In the genomic region with DNA sequence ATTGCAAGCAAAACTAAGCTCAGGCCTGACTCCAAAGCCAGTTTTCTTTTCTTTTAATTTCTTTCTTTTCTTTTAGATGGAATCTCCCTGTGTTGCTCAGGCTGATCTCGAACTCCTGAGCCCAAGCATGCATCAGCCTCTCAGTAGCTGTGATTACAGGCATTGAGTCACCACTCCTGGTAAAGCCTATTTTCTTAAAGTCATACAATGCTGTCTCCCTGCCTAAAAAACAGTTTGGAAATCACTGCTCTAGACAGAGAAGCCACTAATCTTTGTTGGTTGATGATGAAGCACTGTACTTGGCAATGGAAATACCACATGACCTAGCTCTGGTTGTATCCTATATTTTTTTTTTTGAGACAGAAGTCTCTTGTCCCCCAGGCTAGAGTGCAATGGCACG, we compare ENCODE assay signal across 16 cellular contexts. TPM values are rescaled to one million over a fixed set of nuclear protein-coding genes. Genes with fewer than 3 reads are reported as not detected.
A peak's percentile ranks its signal among the peaks of the same experiment; 100 is the strongest.
DNase-seq lines count a peak whose midpoint lies in the region; ATAC-seq and TF ChIP-seq lines count a peak whose summit lies in the region.
"Had no signal": no experiment of that assay in that cellular context is flagged by ENCODE, and none has a peak within 500 bp of the region (broad histone marks: within the 10 kb centered on the region; RNA-seq: fewer than 3 reads in every experiment).

No MANE protein-coding gene starts in this region.

- TF ChIP-seq CTCF in HEK293 (tag by site-specific recombination; IDR thresholded peaks at IDR 0.05) (no peak), fibroblast of the aortic adventitia (IDR thresholded peaks at IDR 0.05; ENCODE audit: insufficient read depth, low read length) (no peak)
- no peak for TF ChIP-seq CTCF in activated CD8-positive, alpha-beta T cell treated with anti-CD3 and anti-CD28 coated beads for 36 hours (IDR thresholded peaks at IDR 0.05)

- DNase-seq in amniotic epithelial cell (ENCODE audit: low read depth) (peak; percentile 95), fibroblast of the aortic adventitia (ENCODE audit: low read depth) (peak; percentile 80), substantia nigra (lab: John Stamatoyannopoulos, UW) (no peak), ecto neural progenitor cell (ENCODE audit: low spot score) (no peak), mucosa of gallbladder (ENCODE audit: low spot score) (no peak)
- no peak for DNase-seq in activated CD8-positive, alpha-beta T cell treated with anti-CD3 and anti-CD28 coated beads for 36 hours
- DNase-seq: activated CD4-positive, alpha-beta T cell treated with anti-CD3 and anti-CD28 coated beads for 1 hour; activated CD8-positive, alpha-beta memory T cell treated with anti-CD3 and anti-CD28 coated beads, Interleukin-2, amount 50 U/mL, for 48 hours; hippocampal formation; NCI-H2107; NCI-H82; stimulated activated CD4-positive, alpha-beta T cell treated with anti-CD3 and anti-CD28 coated beads, Interleukin-12 subunit alpha, Interleukin-12 subunit beta, amount 100 ng/mL, for 4 hours had no signal

- ATAC-seq in activated CD8-positive, alpha-beta T cell treated with anti-CD3 and anti-CD28 coated beads for 36 hours: no peak

- no peaks in the 10 kb centered on the region for H3K4me1 Mint-ChIP-seq in activated CD8-positive, alpha-beta T cell treated with anti-CD3 and anti-CD28 coated beads for 36 hours (ENCODE audit: low read depth)

- H3K4me3 ChIP-seq in HEK293 (ENCODE audit: low read depth, low read length): no peak overlapping the region
- no peak overlapping the region for H3K4me3 ChIP-seq in fibroblast of the aortic adventitia (ENCODE audit: low read depth, low read length)

- no peaks in the 10 kb centered on the region for H3K36me3 ChIP-seq in HEK293 (ENCODE audit: control insufficient read depth in 2 of 2, insufficient read depth in 1 of 2, low read length in 2 of 2)

- H3K9me3 Mint-ChIP-seq in activated CD8-positive, alpha-beta T cell treated with anti-CD3 and anti-CD28 coated beads for 36 hours: no peaks in the 10 kb centered on the region
- H3K9me3 Mint-ChIP-seq: activated naive CD4-positive, alpha-beta T cell treated with anti-CD3 and anti-CD28 coated beads, Interleukin-2, amount 50 U/mL, for 72 hours; stimulated activated naive CD8-positive, alpha-beta T cell treated with anti-CD3 and anti-CD28 coated beads, Interleukin-15, Interleukin-2, amounts not matched to agents 100 ng/mL and 50 ng/mL, for 24 hours; T-helper 1 cell treated with Interleukin-12 subunit alpha and Interleukin-12 subunit beta and Interleukin-4 antibody, amounts not matched to agents 30 μg/mL and 1 μg/mL, for 36 hours had no signal

- CTCF ChIA-PET in HEK293 (lab: Yijun Ruan, JAX): interaction anchor here (0.9 kb wide), 1 partner anchor 11 kb away, joined by 3 read pairs; no protein-coding TSS in a partner anchor
- CTCF ChIA-PET in activated CD8-positive, alpha-beta T cell treated with anti-CD3 and anti-CD28 coated beads for 36 hours (lab: Charles Lee): interaction anchor here (1.7 kb wide), 1 partner anchor 51 kb away, joined by 4 read pairs; no protein-coding TSS in a partner anchor

- H3K27ac Mint-ChIP-seq in activated CD8-positive, alpha-beta T cell treated with anti-CD3 and anti-CD28 coated beads for 36 hours: no peak overlapping the region
- H3K27ac Mint-ChIP-seq: activated naive CD4-positive, alpha-beta T cell treated with anti-CD3 and anti-CD28 coated beads, Interleukin-2, amount 50 U/mL, for 72 hours; stimulated activated naive CD8-positive, alpha-beta T cell treated with anti-CD3 and anti-CD28 coated beads, Interleukin-15, Interleukin-2, amounts not matched to agents 100 ng/mL and 50 ng/mL, for 24 hours; T-helper 1 cell treated with Interleukin-12 subunit alpha and Interleukin-12 subunit beta and Interleukin-4 antibody, amounts not matched to agents 30 μg/mL and 1 μg/mL, for 36 hours had no signal

- H3K4me1 ChIP-seq in HEK293 (ENCODE audit: control insufficient read depth, insufficient read depth, low read length): no peaks in the 10 kb centered on the region; the same call in 1 of the 2 replicates

- H3K27ac ChIP-seq in HEK293 (ENCODE audit: extremely low read depth, low read depth, low read length) (no peak overlapping the region), substantia nigra (ENCODE audit: low read depth, low read length, poor library complexity, severe bottlenecking) (no peak overlapping the region)

- H3K4me3 Mint-ChIP-seq in activated CD8-positive, alpha-beta T cell treated with anti-CD3 and anti-CD28 coated beads for 36 hours: no peak overlapping the region
- H3K4me3 Mint-ChIP-seq: stimulated activated naive CD8-positive, alpha-beta T cell treated with anti-CD3 and anti-CD28 coated beads, Interleukin-15, Interleukin-2, amounts not matched to agents 100 ng/mL and 50 ng/mL, for 24 hours; T-helper 1 cell treated with Interleukin-12 subunit alpha and Interleukin-12 subunit beta and Interleukin-4 antibody, amounts not matched to agents 30 μg/mL and 1 μg/mL, for 36 hours had no signal

- H3K36me3 Mint-ChIP-seq in activated CD8-positive, alpha-beta T cell treated with anti-CD3 and anti-CD28 coated beads for 36 hours (ENCODE audit: low read depth): no peaks in the 10 kb centered on the region

- POLR2A ChIA-PET in HEK293 (lab: Yijun Ruan, JAX): no interaction called here
- POLR2A ChIA-PET in activated CD8-positive, alpha-beta T cell treated with anti-CD3 and anti-CD28 coated beads for 36 hours (lab: Charles Lee): no interaction called here

- intact Hi-C loops in activated CD8-positive, alpha-beta T cell treated with anti-CD3 and anti-CD28 coated beads for 36 hours (cut with micrococcal nuclease): no loop called here

- H3K27me3 Mint-ChIP-seq in activated CD8-positive, alpha-beta T cell treated with anti-CD3 and anti-CD28 coated beads for 36 hours: peaks cover 22% of the 10 kb centered on the region

- no peaks in the 10 kb centered on the region for H3K9me3 ChIP-seq in HEK293 (ENCODE audit: control insufficient read depth, insufficient read depth, low read depth, low read length)

TF ChIP-seq in HEK293, 187 proteins besides CTCF, POLR2A, EP300 and RAD21:
- TF ChIP-seq ZNF623 (tag by site-specific recombination; IDR thresholded peaks at IDR 0.05) (no peak), ZNF112 (tag by site-specific recombination; IDR thresholded peaks at IDR 0.05) (no peak), IKZF3 (tag by site-specific recombination; IDR thresholded peaks at IDR 0.05) (no peak), ZNF777 (tag by site-specific recombination; IDR thresholded peaks at IDR 0.05; ENCODE audit: borderline replicate concordance) (no peak)
- TF ChIP-seq, protein P1, sequence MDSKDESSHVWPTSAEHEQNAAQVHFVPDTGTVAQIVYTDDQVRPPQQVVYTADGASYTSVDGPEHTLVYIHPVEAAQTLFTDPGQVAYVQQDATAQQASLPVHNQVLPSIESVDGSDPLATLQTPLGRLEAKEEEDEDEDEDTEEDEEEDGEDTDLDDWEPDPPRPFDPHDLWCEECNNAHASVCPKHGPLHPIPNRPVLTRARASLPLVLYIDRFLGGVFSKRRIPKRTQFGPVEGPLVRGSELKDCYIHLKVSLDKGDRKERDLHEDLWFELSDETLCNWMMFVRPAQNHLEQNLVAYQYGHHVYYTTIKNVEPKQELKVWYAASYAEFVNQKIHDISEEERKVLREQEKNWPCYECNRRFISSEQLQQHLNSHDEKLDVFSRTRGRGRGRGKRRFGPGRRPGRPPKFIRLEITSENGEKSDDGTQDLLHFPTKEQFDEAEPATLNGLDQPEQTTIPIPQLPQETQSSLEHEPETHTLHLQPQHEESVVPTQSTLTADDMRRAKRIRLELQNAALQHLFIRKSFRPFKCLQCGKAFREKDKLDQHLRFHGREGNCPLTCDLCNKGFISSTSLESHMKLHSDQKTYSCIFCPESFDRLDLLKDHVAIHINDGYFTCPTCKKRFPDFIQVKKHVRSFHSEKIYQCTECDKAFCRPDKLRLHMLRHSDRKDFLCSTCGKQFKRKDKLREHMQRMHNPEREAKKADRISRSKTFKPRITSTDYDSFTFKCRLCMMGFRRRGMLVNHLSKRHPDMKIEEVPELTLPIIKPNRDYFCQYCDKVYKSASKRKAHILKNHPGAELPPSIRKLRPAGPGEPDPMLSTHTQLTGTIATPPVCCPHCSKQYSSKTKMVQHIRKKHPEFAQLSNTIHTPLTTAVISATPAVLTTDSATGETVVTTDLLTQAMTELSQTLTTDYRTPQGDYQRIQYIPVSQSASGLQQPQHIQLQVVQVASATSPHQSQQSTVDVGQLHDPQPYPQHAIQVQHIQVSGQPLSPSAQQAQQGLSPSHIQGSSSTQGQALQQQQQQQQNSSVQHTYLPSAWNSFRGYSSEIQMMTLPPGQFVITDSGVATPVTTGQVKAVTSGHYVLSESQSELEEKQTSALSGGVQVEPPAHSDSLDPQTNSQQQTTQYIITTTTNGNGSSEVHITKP (tag by site-specific recombination; IDR thresholded peaks at IDR 0.05): peak; percentile 61
TF ChIP-seq in HEK293: peak in this region for 1.

RNA-seq across cellular contexts. Expression of a gene that starts 33.1 kb away (rescaled TPM):
- total RNA-seq in fibroblast of the aortic adventitia (ENCODE audit: low replicate concordance): 17.3 and 42.6 TPM in 2 replicates
- total RNA-seq in activated CD8-positive, alpha-beta T cell treated with anti-CD3 and anti-CD28 coated beads for 36 hours: 1 to 10 TPM; 1.3 to 1.8 TPM
- total RNA-seq in mucosa of gallbladder: 58.7 TPM

Comparison
In these comparisons a context has a peak if more than half of its experiments do, and no peak if none do; other contexts are left out.
1. DNase-seq: peak in amniotic epithelial cell (single experiment) and fibroblast of the aortic adventitia (single experiment); none in substantia nigra (0 of 49), activated CD8-positive, alpha-beta T cell treated with anti-CD3 and anti-CD28 coated beads for 36 hours (single experiment), ecto neural progenitor cell (single experiment) and mucosa of gallbladder (single experiment).